26 cellular contexts compared by ENCODE assay signal in genomic region chrX:41723305-41723704, GRCh38. TPM values are rescaled to one million over a fixed set of nuclear protein-coding genes. Genes with fewer than 3 reads are reported as not detected.
A peak's percentile ranks its signal among the peaks of the same experiment; 100 is the strongest.
DNase-seq lines count a peak whose midpoint lies in the region; ATAC-seq and TF ChIP-seq lines count a peak whose summit lies in the region.
"Had no signal": no experiment of that assay in that cellular context is flagged by ENCODE, and none has a peak within 500 bp of the region (broad histone marks: within the 10 kb centered on the region; RNA-seq: fewer than 3 reads in every experiment).

No MANE protein-coding gene starts in this region.

- peaks cover 6% of the 10 kb centered on the region for H3K9me3 Mint-ChIP-seq in activated CD8-positive, alpha-beta T cell treated with anti-CD3 and anti-CD28 coated beads for 36 hours
- H3K9me3 Mint-ChIP-seq in activated CD4-positive, alpha-beta memory T cell treated with anti-CD3 and anti-CD28 coated beads, Interleukin-2, amount 10 ng/mL, durations not matched to agents 7 days and 5 days, result peaks cover 4% of the 10 kb centered on the region
- peaks cover 9% of the 10 kb centered on the region for H3K9me3 Mint-ChIP-seq in type B pancreatic cell
- H3K9me3 Mint-ChIP-seq in chondrocyte (ENCODE audit: low read depth), result peaks cover 16% of the 10 kb centered on the region

- no peaks in the 10 kb centered on the region for H3K27me3 Mint-ChIP-seq in activated CD8-positive, alpha-beta T cell treated with anti-CD3 and anti-CD28 coated beads for 36 hours
- no peaks in the 10 kb centered on the region for H3K27me3 Mint-ChIP-seq in activated CD4-positive, alpha-beta memory T cell treated with anti-CD3 and anti-CD28 coated beads, Interleukin-2, amount 10 ng/mL, durations not matched to agents 7 days and 5 days
- no peaks in the 10 kb centered on the region for H3K27me3 Mint-ChIP-seq in type B pancreatic cell
- no peaks in the 10 kb centered on the region for H3K27me3 Mint-ChIP-seq in chondrocyte (ENCODE audit: low read depth)
- H3K27me3 Mint-ChIP-seq: activated naive CD8-positive, alpha-beta T cell; naive B cell had no signal

- CTCF ChIA-PET in activated CD8-positive, alpha-beta T cell treated with anti-CD3 and anti-CD28 coated beads for 36 hours (lab: Charles Lee), result no interaction called here
- CTCF ChIA-PET in activated CD4-positive, alpha-beta memory T cell treated with anti-CD3 and anti-CD28 coated beads, Interleukin-2, amount 10 ng/mL, durations not matched to agents 7 days and 5 days (lab: Charles Lee), result no interaction called here

- no peaks in the 10 kb centered on the region for H3K9me3 ChIP-seq in testis
- H3K9me3 ChIP-seq: BE2C had no signal

- TF ChIP-seq CTCF in activated CD8-positive, alpha-beta T cell treated with anti-CD3 and anti-CD28 coated beads for 36 hours (IDR thresholded peaks at IDR 0.05), result no peak
- TF ChIP-seq CTCF in fibroblast of the aortic adventitia (IDR thresholded peaks at IDR 0.05; ENCODE audit: insufficient read depth, low read length) (no peak), type B pancreatic cell (conservative IDR thresholded peaks at IDR 0.05) (no peak), testis (IDR thresholded peaks at IDR 0.05) (no peak), chondrocyte (IDR thresholded peaks at IDR 0.05) (no peak)

- no peaks in the 10 kb centered on the region for H3K27me3 ChIP-seq in testis
- H3K27me3 ChIP-seq: BE2C had no signal

- no peaks in the 10 kb centered on the region for H3K36me3 ChIP-seq in testis (ENCODE audit: low read depth, missing control alignments)
- H3K36me3 ChIP-seq: BE2C, heart left ventricle had no signal

- peaks cover 61% of the 10 kb centered on the region for H3K4me1 Mint-ChIP-seq in activated CD8-positive, alpha-beta T cell treated with anti-CD3 and anti-CD28 coated beads for 36 hours (ENCODE audit: low read depth)
- H3K4me1 Mint-ChIP-seq in activated CD4-positive, alpha-beta memory T cell treated with anti-CD3 and anti-CD28 coated beads, Interleukin-2, amount 10 ng/mL, durations not matched to agents 7 days and 5 days, result peaks cover 48% of the 10 kb centered on the region
- H3K4me1 Mint-ChIP-seq in type B pancreatic cell (ENCODE audit: unreplicated experiment), result peaks cover 5% of the 10 kb centered on the region
- H3K4me1 Mint-ChIP-seq in chondrocyte (ENCODE audit: low read depth), result peaks cover 13% of the 10 kb centered on the region

- H3K27ac Mint-ChIP-seq in activated CD8-positive, alpha-beta T cell treated with anti-CD3 and anti-CD28 coated beads for 36 hours, result peak overlapping the region; percentile 38
- H3K27ac Mint-ChIP-seq in activated CD4-positive, alpha-beta memory T cell treated with anti-CD3 and anti-CD28 coated beads, Interleukin-2, amount 10 ng/mL, durations not matched to agents 7 days and 5 days, result no peak overlapping the region
- no peak overlapping the region for H3K27ac Mint-ChIP-seq in type B pancreatic cell
- no peak overlapping the region for H3K27ac Mint-ChIP-seq in chondrocyte (ENCODE audit: unreplicated experiment)
- H3K27ac Mint-ChIP-seq: activated T-cell treated with anti-CD3 and anti-CD28 coated beads, Interleukin-2, amount 50 U/mL, for 72 hours; HFFc6 had no signal

- no peak overlapping the region for H3K4me3 Mint-ChIP-seq in activated CD8-positive, alpha-beta T cell treated with anti-CD3 and anti-CD28 coated beads for 36 hours
- no peak overlapping the region for H3K4me3 Mint-ChIP-seq in activated CD4-positive, alpha-beta memory T cell treated with anti-CD3 and anti-CD28 coated beads, Interleukin-2, amount 10 ng/mL, durations not matched to agents 7 days and 5 days
- no peak overlapping the region for H3K4me3 Mint-ChIP-seq in type B pancreatic cell
- H3K4me3 Mint-ChIP-seq in chondrocyte (ENCODE audit: unreplicated experiment), result no peak overlapping the region
- H3K4me3 Mint-ChIP-seq: HFFc6 had no signal

- no peaks in the 10 kb centered on the region for H3K4me1 ChIP-seq in testis
- H3K4me1 ChIP-seq: BE2C, parathyroid adenoma had no signal

- WGBS in testis, 2 donors, result 83 to 88% methylated on average over 1 of the region's 1 CpG

- no peak for TF ChIP-seq POLR2A in testis (IDR thresholded peaks at IDR 0.05)

- no peak for ATAC-seq in activated CD8-positive, alpha-beta T cell treated with anti-CD3 and anti-CD28 coated beads for 36 hours
- ATAC-seq: activated T-cell treated with anti-CD3 and anti-CD28 coated beads, Interleukin-2, amount 50 U/mL, for 72 hours; heart left ventricle; Right ventricle myocardium inferior had no signal

- no peak overlapping the region for H3K4me3 ChIP-seq in fibroblast of the aortic adventitia (ENCODE audit: low read depth, low read length)
- no peak overlapping the region for H3K4me3 ChIP-seq in testis
- H3K4me3 ChIP-seq: heart left ventricle had no signal

- no peak overlapping the region for H3K27ac ChIP-seq in testis
- H3K27ac ChIP-seq: heart left ventricle, parathyroid adenoma, VCaP had no signal

- peak; percentile 10 for DNase-seq in AG20443 (ENCODE audit: low spot score)
- DNase-seq in GM04504 (ENCODE audit: low read depth), result peak; percentile 3
- DNase-seq in activated CD8-positive, alpha-beta T cell treated with anti-CD3 and anti-CD28 coated beads for 36 hours, result no peak
- peak; percentile 57 for DNase-seq in fibroblast of the aortic adventitia (ENCODE audit: low read depth)
- no peak for DNase-seq in activated CD4-positive, alpha-beta memory T cell treated with anti-CD3 and anti-CD28 coated beads, Interleukin-2, amount 10 ng/mL, durations not matched to agents 7 days and 5 days
- DNase-seq in type B pancreatic cell (ENCODE audit: extremely low spot score, unreplicated experiment), result no peak
- DNase-seq in testis, result no peak
- no peak for DNase-seq in chondrocyte (ENCODE audit: low spot score)
- DNase-seq: activated CD4-positive, alpha-beta T cell treated with anti-CD3 and anti-CD28 coated beads, Interleukin-2, amount 50 U/mL, for 48 hours; activated T-cell treated with anti-CD3 and anti-CD28 coated beads, Interleukin-2, amount 50 U/mL, for 72 hours; BE2C; GDM1; heart left ventricle; HFFc6; islet precursor cell; mammary epithelial cell; NCI-H187 treated with DMSO at 0.1 percent for 48 hours; stimulated activated CD4-positive, alpha-beta T cell treated with anti-CD3 and anti-CD28 coated beads, Interleukin-4, amount 100 ng/mL, for 1 hour had no signal

- POLR2A ChIA-PET in activated CD8-positive, alpha-beta T cell treated with anti-CD3 and anti-CD28 coated beads for 36 hours (lab: Charles Lee), result no interaction called here
- POLR2A ChIA-PET in activated CD4-positive, alpha-beta memory T cell treated with anti-CD3 and anti-CD28 coated beads, Interleukin-2, amount 10 ng/mL, durations not matched to agents 7 days and 5 days (lab: Charles Lee), result no interaction called here

- intact Hi-C loops in activated CD8-positive, alpha-beta T cell treated with anti-CD3 and anti-CD28 coated beads for 36 hours (cut with micrococcal nuclease), result loop anchor here (5.0 kb wide), 1 partner anchor 56 kb away; no protein-coding TSS in a partner anchor
- intact Hi-C loops in testis (cut with DNase I; ENCODE audit: low total_unique reads), result no loop called here

- peaks cover 21% of the 10 kb centered on the region for H3K36me3 Mint-ChIP-seq in activated CD8-positive, alpha-beta T cell treated with anti-CD3 and anti-CD28 coated beads for 36 hours (ENCODE audit: low read depth)
- H3K36me3 Mint-ChIP-seq in activated CD4-positive, alpha-beta memory T cell treated with anti-CD3 and anti-CD28 coated beads, Interleukin-2, amount 10 ng/mL, durations not matched to agents 7 days and 5 days (ENCODE audit: low read depth), result peaks cover 33% of the 10 kb centered on the region
- H3K36me3 Mint-ChIP-seq in type B pancreatic cell (peaks cover 11% of the 10 kb centered on the region), chondrocyte (ENCODE audit: low read depth) (peaks cover 3% of the 10 kb centered on the region)

RNA-seq across cellular contexts. Expression of gene GPR82, which starts 0.7 kb away (rescaled TPM):
- under 1 TPM; 0.11 to 0.38 TPM for total RNA-seq in activated CD8-positive, alpha-beta T cell treated with anti-CD3 and anti-CD28 coated beads for 36 hours
- total RNA-seq in fibroblast of the aortic adventitia (ENCODE audit: low replicate concordance), result under 0.01 TPM in 1 of 2 replicates, not detected in the other
- not detected for total RNA-seq in activated CD4-positive, alpha-beta memory T cell treated with anti-CD3 and anti-CD28 coated beads, Interleukin-2, amount 10 ng/mL, durations not matched to agents 7 days and 5 days
- not detected in 2 replicates for total RNA-seq in type B pancreatic cell (ENCODE audit: low replicate concordance)
- under 1 TPM; 0.16 to 0.31 TPM for total RNA-seq in testis
- not detected for polyA plus RNA-seq in testis (ENCODE audit: insufficient read depth, low read depth, low replicate concordance)
- total RNA-seq in chondrocyte, result not detected in 3 replicates
- total RNA-seq: cardiac septum, HFFc6, mammary epithelial cell, NCI-H460, skeletal muscle tissue had no signal
- polyA plus RNA-seq: mammary epithelial cell had no signal

RNA-seq across cellular contexts. Expression of gene GPR34, which starts 34.5 kb away (rescaled TPM):
- total RNA-seq in activated CD8-positive, alpha-beta T cell treated with anti-CD3 and anti-CD28 coated beads for 36 hours, result under 1 TPM; 0.52 to 0.65 TPM
- total RNA-seq in fibroblast of the aortic adventitia (ENCODE audit: low replicate concordance) (not detected in 2 replicates), type B pancreatic cell (ENCODE audit: low replicate concordance) (not detected in 2 replicates), testis (1 to 10 TPM; 1.0 to 3.8 TPM), chondrocyte (not detected in 3 replicates)
- not detected for total RNA-seq in activated CD4-positive, alpha-beta memory T cell treated with anti-CD3 and anti-CD28 coated beads, Interleukin-2, amount 10 ng/mL, durations not matched to agents 7 days and 5 days
- polyA plus RNA-seq in testis (ENCODE audit: insufficient read depth, low read depth, low replicate concordance), result 3.5 TPM
- total RNA-seq: HFFc6, mammary epithelial cell had no signal
- polyA plus RNA-seq: mammary epithelial cell had no signal

Comparison
In these comparisons a context has a peak if more than half of its experiments do, and no peak if none do; other contexts are left out.
1. DNase-seq: peak in AG20443 (single experiment), GM04504 (single experiment) and fibroblast of the aortic adventitia (single experiment); none in activated CD8-positive, alpha-beta T cell treated with anti-CD3 and anti-CD28 coated beads for 36 hours (single experiment), activated CD4-positive, alpha-beta memory T cell treated with anti-CD3 and anti-CD28 coated beads, Interleukin-2, amount 10 ng/mL, durations not matched to agents 7 days and 5 days (single experiment), type B pancreatic cell (single experiment), testis (single experiment) and chondrocyte (single experiment).